ENCODE assay signal across 39 cellular contexts in the genomic region with DNA sequence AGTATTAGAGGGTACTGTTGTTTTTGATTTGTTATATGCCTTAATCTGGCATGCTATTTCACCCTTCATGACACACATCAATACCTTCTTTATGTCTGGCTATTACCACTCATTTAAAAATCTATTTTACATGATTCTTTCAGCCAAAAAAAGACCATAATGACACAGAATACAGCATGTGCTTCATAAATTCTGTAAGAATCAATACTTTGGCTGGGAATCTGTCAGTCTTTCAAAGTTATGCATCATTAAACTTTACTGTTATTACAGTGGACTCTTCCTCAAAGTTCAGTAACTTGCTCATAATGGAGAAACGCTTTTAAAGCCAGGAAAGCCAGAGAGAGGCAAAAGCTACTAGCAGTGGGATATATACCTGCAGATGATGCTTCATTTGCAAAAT.
"Had no signal": no experiment of that assay in that cellular context is flagged by ENCODE, and none has a peak within 500 bp of the region (broad histone marks: within the 10 kb centered on the region; RNA-seq: fewer than 3 reads in every experiment).

No MANE protein-coding gene starts in this region.

- H3K9me3 Mint-ChIP-seq: activated B cell treated with CpG ODN at 0.5 μM for 24 hours; activated CD4-positive, alpha-beta memory T cell treated with anti-CD3 and anti-CD28 coated beads for 36 hours; activated CD4-positive, alpha-beta T cell treated with anti-CD3 and anti-CD28 coated beads, Interleukin-2, amount 10 ng/mL, durations not matched to agents 24 days and 14 days; activated CD8-positive, alpha-beta T cell treated with anti-CD3 and anti-CD28 coated beads for 36 hours; activated naive CD4-positive, alpha-beta T cell treated with anti-CD3 and anti-CD28 coated beads for 36 hours; activated naive CD4-positive, alpha-beta T cell treated with anti-CD3 and anti-CD28 coated beads, Interleukin-2, amount 50 U/mL, for 24 hours; activated naive CD8-positive, alpha-beta T cell treated with anti-CD3 and anti-CD28 coated beads, Interleukin-2, amount 10 ng/mL, durations not matched to agents 7 days and 5 days; activated naive CD8-positive, alpha-beta T cell treated with anti-CD3 and anti-CD28 coated beads, Interleukin-2, amount 50 U/mL, for 24 hours; activated T-cell treated with anti-CD3 and anti-CD28 coated beads, Interleukin-2, amount 50 U/mL, for 4 hours; activated T-helper 1 cell treated with anti-CD3 and anti-CD28 coated beads, Interleukin-12 subunit alpha, Interleukin-12 subunit beta, Interleukin-2, Interleukin-4 antibody, amounts not matched to agents 30 ng/mL and 10 ng/mL and 1 ng/mL, durations not matched to agents 14 hours and 24 hours and 36 hours; activated T-helper 17 cell treated with anti-CD3 and anti-CD28 coated beads, Interleukin-2, amount 50 U/mL, for 72 hours; brain; T-helper 1 cell treated with Interleukin-12 subunit alpha and Interleukin-12 subunit beta and Interleukin-4 antibody, amounts not matched to agents 30 μg/mL and 1 μg/mL, for 36 hours; T-helper 2 cell treated with Interferon-gamma antibody and Interleukin-4, amounts not matched to agents 5 μg/mL and 100 μg/mL, for 36 hours had no signal

- H3K4me1 ChIP-seq: ascending aorta had no signal

- H3K27ac Mint-ChIP-seq: activated B cell treated with CpG ODN at 0.5 μM for 24 hours; activated CD4-positive, alpha-beta memory T cell treated with anti-CD3 and anti-CD28 coated beads for 36 hours; activated CD4-positive, alpha-beta T cell treated with anti-CD3 and anti-CD28 coated beads, Interleukin-2, amount 10 ng/mL, durations not matched to agents 24 days and 14 days; activated CD8-positive, alpha-beta T cell treated with anti-CD3 and anti-CD28 coated beads for 36 hours; activated naive CD4-positive, alpha-beta T cell treated with anti-CD3 and anti-CD28 coated beads for 36 hours; activated naive CD4-positive, alpha-beta T cell treated with anti-CD3 and anti-CD28 coated beads, Interleukin-2, amount 50 U/mL, for 24 hours; activated naive CD8-positive, alpha-beta T cell; activated naive CD8-positive, alpha-beta T cell treated with anti-CD3 and anti-CD28 coated beads, Interleukin-2, amount 10 ng/mL, durations not matched to agents 7 days and 5 days; activated naive CD8-positive, alpha-beta T cell treated with anti-CD3 and anti-CD28 coated beads, Interleukin-2, amount 50 U/mL, for 24 hours; activated T-cell treated with anti-CD3 and anti-CD28 coated beads, Interleukin-2, amount 50 U/mL, for 72 hours; activated T-helper 1 cell treated with anti-CD3 and anti-CD28 coated beads, Interleukin-12 subunit alpha, Interleukin-12 subunit beta, Interleukin-2, Interleukin-4 antibody, amounts not matched to agents 30 ng/mL and 10 ng/mL and 1 ng/mL, durations not matched to agents 14 hours and 24 hours and 36 hours; activated T-helper 17 cell treated with anti-CD3 and anti-CD28 coated beads, Interleukin-2, amount 50 U/mL, for 72 hours; brain; T-helper 1 cell treated with Interleukin-12 subunit alpha and Interleukin-12 subunit beta and Interleukin-4 antibody, amounts not matched to agents 30 μg/mL and 1 μg/mL, for 36 hours; T-helper 2 cell treated with Interferon-gamma antibody and Interleukin-4, amounts not matched to agents 5 μg/mL and 100 μg/mL, for 36 hours had no signal

- FAIRE-seq: bronchial epithelial cell, TTC549 had no signal

- H3K4me1 Mint-ChIP-seq: activated B cell treated with CpG ODN at 0.5 μM for 24 hours; activated naive CD4-positive, alpha-beta T cell treated with anti-CD3 and anti-CD28 coated beads, Interleukin-2, amount 50 U/mL, for 24 hours; activated naive CD8-positive, alpha-beta T cell treated with anti-CD3 and anti-CD28 coated beads, Interleukin-2, amount 10 ng/mL, durations not matched to agents 7 days and 5 days; activated naive CD8-positive, alpha-beta T cell treated with anti-CD3 and anti-CD28 coated beads, Interleukin-2, amount 50 U/mL, for 24 hours; activated T-helper 17 cell treated with anti-CD3 and anti-CD28 coated beads, Interleukin-2, amount 50 U/mL, for 72 hours; brain; central memory CD8-positive, alpha-beta T cell had no signal

- H3K27me3 Mint-ChIP-seq: activated B cell treated with CpG ODN at 0.5 μM for 24 hours; activated CD4-positive, alpha-beta memory T cell treated with anti-CD3 and anti-CD28 coated beads for 36 hours; activated CD4-positive, alpha-beta T cell treated with anti-CD3 and anti-CD28 coated beads, Interleukin-2, amount 10 ng/mL, durations not matched to agents 24 days and 14 days; activated CD8-positive, alpha-beta T cell treated with anti-CD3 and anti-CD28 coated beads for 36 hours; activated naive CD4-positive, alpha-beta T cell treated with anti-CD3 and anti-CD28 coated beads, Interleukin-2, amount 50 U/mL, for 24 hours; activated naive CD8-positive, alpha-beta T cell; activated naive CD8-positive, alpha-beta T cell treated with anti-CD3 and anti-CD28 coated beads, Interleukin-2, amount 10 ng/mL, durations not matched to agents 7 days and 5 days; activated naive CD8-positive, alpha-beta T cell treated with anti-CD3 and anti-CD28 coated beads, Interleukin-2, amount 50 U/mL, for 24 hours; activated T-helper 17 cell treated with anti-CD3 and anti-CD28 coated beads, Interleukin-2, amount 50 U/mL, for 72 hours; brain; central memory CD8-positive, alpha-beta T cell had no signal

- H3K27me3 ChIP-seq: ascending aorta, cardiac muscle cell had no signal

- H3K36me3 ChIP-seq: ascending aorta, cardiac muscle cell had no signal

- DNase-seq: activated B cell treated with CpG ODN at 0.5 μM for 24 hours; activated CD4-positive, alpha-beta memory T cell treated with anti-CD3 and anti-CD28 coated beads for 36 hours; activated CD4-positive, alpha-beta T cell treated with anti-CD3 and anti-CD28 coated beads for 4 hours; activated CD4-positive, alpha-beta T cell treated with anti-CD3 and anti-CD28 coated beads, Interleukin-2, amount 10 ng/mL, durations not matched to agents 24 days and 14 days; activated CD4-positive, alpha-beta T cell treated with anti-CD3 and anti-CD28 coated beads, Interleukin-2, amount 50 U/mL, for 1 hour; activated CD4-positive, alpha-beta T cell treated with anti-CD3 and anti-CD28 coated beads, Interleukin-2, amount 50 U/mL, for 4 hours; activated CD4-positive, CD25-positive, alpha-beta regulatory T cell treated with anti-CD3 and anti-CD28 coated beads, Interleukin-2, amount 50 U/mL, for 72 hours; activated CD8-positive, alpha-beta memory T cell treated with anti-CD3 and anti-CD28 coated beads, Interleukin-2, amount 50 U/mL, for 4 hours; activated CD8-positive, alpha-beta T cell treated with anti-CD3 and anti-CD28 coated beads for 36 hours; activated effector memory CD4-positive, alpha-beta T cell treated with anti-CD3 and anti-CD28 coated beads, Interleukin-2, amount 50 U/mL, for 16 hours; activated gamma-delta T cell treated with Interleukin-2 at 50 U/mL for 16 hours; activated naive CD4-positive, alpha-beta T cell; activated naive CD4-positive, alpha-beta T cell treated with anti-CD3 and anti-CD28 coated beads for 36 hours; activated naive CD8-positive, alpha-beta T cell treated with anti-CD3 and anti-CD28 coated beads, Interleukin-2, amount 10 ng/mL, durations not matched to agents 7 days and 5 days; activated naive CD8-positive, alpha-beta T cell treated with anti-CD3 and anti-CD28 coated beads, Interleukin-2, amount 50 U/mL, for 24 hours; activated T-cell treated with anti-CD3 and anti-CD28 coated beads for 4 hours; activated T-cell treated with anti-CD3 and anti-CD28 coated beads, Interleukin-2, amount 50 U/mL, for 1 hour; activated T-cell treated with anti-CD3 and anti-CD28 coated beads, Interleukin-2, amount 50 U/mL, for 4 hours; activated T-cell treated with anti-CD3 and anti-CD28 coated beads, Interleukin-2, amount 50 U/mL, for 72 hours; amygdala; anterior cingulate cortex; caudate nucleus; cerebellar nuclear complex; T-helper 1 cell; T-helper 2 cell; T-helper 9 cell had no signal

- ATAC-seq: activated CD8-positive, alpha-beta T cell treated with anti-CD3 and anti-CD28 coated beads for 36 hours; activated naive CD8-positive, alpha-beta T cell treated with anti-CD3 and anti-CD28 coated beads, Interleukin-2, amount 50 U/mL, for 24 hours; activated T-cell treated with anti-CD3 and anti-CD28 coated beads, Interleukin-2, amount 50 U/mL, for 4 hours; activated T-cell treated with anti-CD3 and anti-CD28 coated beads, Interleukin-2, amount 50 U/mL, for 72 hours; activated T-helper 17 cell treated with anti-CD3 and anti-CD28 coated beads, Interleukin-2, amount 50 U/mL, for 72 hours had no signal

- H3K9me3 ChIP-seq: ascending aorta had no signal

- H3K4me3 ChIP-seq: ascending aorta, cardiac muscle cell had no signal

- H3K4me3 Mint-ChIP-seq: activated B cell treated with CpG ODN at 0.5 μM for 24 hours; activated CD4-positive, alpha-beta memory T cell treated with anti-CD3 and anti-CD28 coated beads for 36 hours; activated CD4-positive, alpha-beta T cell treated with anti-CD3 and anti-CD28 coated beads, Interleukin-2, amount 10 ng/mL, durations not matched to agents 24 days and 14 days; activated CD8-positive, alpha-beta T cell treated with anti-CD3 and anti-CD28 coated beads for 36 hours; activated naive CD4-positive, alpha-beta T cell treated with anti-CD3 and anti-CD28 coated beads for 36 hours; activated naive CD4-positive, alpha-beta T cell treated with anti-CD3 and anti-CD28 coated beads, Interleukin-2, amount 50 U/mL, for 24 hours; activated naive CD8-positive, alpha-beta T cell; activated naive CD8-positive, alpha-beta T cell treated with anti-CD3 and anti-CD28 coated beads, Interleukin-2, amount 10 ng/mL, durations not matched to agents 7 days and 5 days; activated naive CD8-positive, alpha-beta T cell treated with anti-CD3 and anti-CD28 coated beads, Interleukin-2, amount 50 U/mL, for 24 hours; activated T-cell treated with anti-CD3 and anti-CD28 coated beads, Interleukin-2, amount 50 U/mL, for 4 hours; activated T-cell treated with anti-CD3 and anti-CD28 coated beads, Interleukin-2, amount 50 U/mL, for 72 hours; activated T-helper 1 cell treated with anti-CD3 and anti-CD28 coated beads, Interleukin-12 subunit alpha, Interleukin-12 subunit beta, Interleukin-2, Interleukin-4 antibody, amounts not matched to agents 30 ng/mL and 10 ng/mL and 1 ng/mL, durations not matched to agents 14 hours and 24 hours and 36 hours; activated T-helper 17 cell treated with anti-CD3 and anti-CD28 coated beads, Interleukin-2, amount 50 U/mL, for 72 hours; brain; central memory CD8-positive, alpha-beta T cell; T-helper 1 cell treated with Interleukin-12 subunit alpha and Interleukin-12 subunit beta and Interleukin-4 antibody, amounts not matched to agents 30 μg/mL and 1 μg/mL, for 36 hours; T-helper 2 cell treated with Interferon-gamma antibody and Interleukin-4, amounts not matched to agents 5 μg/mL and 100 μg/mL, for 36 hours had no signal

- H3K27ac ChIP-seq: ascending aorta, cardiac muscle cell, VCaP had no signal

- H3K36me3 Mint-ChIP-seq: activated CD4-positive, alpha-beta memory T cell treated with anti-CD3 and anti-CD28 coated beads for 36 hours; activated naive CD4-positive, alpha-beta T cell treated with anti-CD3 and anti-CD28 coated beads, Interleukin-2, amount 50 U/mL, for 24 hours; activated naive CD8-positive, alpha-beta T cell; activated naive CD8-positive, alpha-beta T cell treated with anti-CD3 and anti-CD28 coated beads, Interleukin-2, amount 10 ng/mL, durations not matched to agents 7 days and 5 days; brain had no signal
